Comparison of ENCODE assay signal across 9 cellular contexts in genomic region chr12:93184664-93185368, GRCh38.
DNase-seq lines count a peak whose midpoint lies in the region; ATAC-seq and TF ChIP-seq lines count a peak whose summit lies in the region.
"Had no signal": no experiment of that assay in that cellular context is flagged by ENCODE, and none has a peak within 500 bp of the region (broad histone marks: within the 10 kb centered on the region; RNA-seq: fewer than 3 reads in every experiment).

No MANE protein-coding gene starts in this region.

- POLR2A ChIA-PET in IMR-90 (lab: Charles Lee; ENCODE audit: unreplicated experiment) = no interaction called here

- H4K91ac ChIP-seq in IMR-90 (ENCODE audit: insufficient read depth, low read depth, low read length) = no peak overlapping the region; the same call in 1 of the 2 replicates

- H4K20me1 ChIP-seq in IMR-90 (ENCODE audit: insufficient read depth, low read length) (no peaks in the 10 kb centered on the region), osteoblast (ENCODE audit: insufficient read depth, low read length) (no peaks in the 10 kb centered on the region)

- H3K9me1 ChIP-seq in IMR-90 (ENCODE audit: insufficient read depth, low read length) = peaks cover 2% of the 10 kb centered on the region

- in situ Hi-C loops in IMR-90 (cut with MboI; ENCODE audit: low sequenced_read_pairs) = no loop called here

- H3K27ac ChIP-seq in IMR-90 (ENCODE audit: insufficient read depth, low read length) = no peak overlapping the region
- H3K27ac ChIP-seq in osteoblast (ENCODE audit: low read depth, low read length) = no peak overlapping the region

- peaks cover 0 to 2% (median 0%) of the 10 kb centered on the region in 7 donors for H3K9me3 Mint-ChIP-seq in CD14-positive monocyte

- no peaks in the 10 kb centered on the region for H3K79me1 ChIP-seq in IMR-90 (ENCODE audit: low read depth in 1 of 2, low read length in 2 of 2)

- H3K18ac ChIP-seq in IMR-90 (ENCODE audit: low read depth, low read length) = peak overlapping the region; percentile 69; the same call in 1 of the 2 replicates

- no CpG with 5 or more reads among the region's 3 CpGs for WGBS in IMR-90 (ENCODE audit: extremely low coverage in 2 of 2, insufficient read length in 1 of 2), 2 experiments

- H3K27me3 ChIP-seq in IMR-90 (ENCODE audit: control insufficient read depth, insufficient read depth, low read length) = no peaks in the 10 kb centered on the region
- no peaks in the 10 kb centered on the region for H3K27me3 ChIP-seq in osteoblast (ENCODE audit: insufficient read depth, low read length)

- H2AFZ ChIP-seq in IMR-90 (replicated peaks; ENCODE audit: low read length, poor library complexity) (peak overlapping the region; percentile 82), osteoblast (ENCODE audit: low read length) (peak overlapping the region; percentile 88)

- TF ChIP-seq CTCF in CD14-positive monocyte (IDR thresholded peaks at IDR 0.05) (no peak), IMR-90 (conservative IDR thresholded peaks at IDR 0.05; ENCODE audit: low read depth, low read length) (no peak), osteoblast (IDR thresholded peaks at IDR 0.05; ENCODE audit: extremely low read depth, low read depth, low read length) (no peak)

- peak overlapping the region; percentile 10; the same call in 1 of the 2 replicates for H3K4ac ChIP-seq in IMR-90 (ENCODE audit: low read depth, low read length)

- H2BK15ac ChIP-seq in IMR-90 (ENCODE audit: low read depth, low read length) = peak overlapping the region; percentile 84; the same call in 2 of the 3 replicates

- TF ChIP-seq POLR2A in IMR-90 (IDR thresholded peaks at IDR 0.05; ENCODE audit: low read depth, low read length) = no peak

- peak overlapping the region; percentile 92 to 97 (median 93) for H3K27ac Mint-ChIP-seq in CD14-positive monocyte

- no TSS peak for BruUV-seq in IMR-90 (replicated peaks; lab: Mats Ljungman, UMichigan)

- peaks cover 0 to 2% of the 10 kb centered on the region in 2 donors for H3K36me3 Mint-ChIP-seq in CD14-positive monocyte

- H3K9me3 ChIP-seq in IMR-90 (ENCODE audit: control insufficient read depth, insufficient read depth, low read length) (no peaks in the 10 kb centered on the region), osteoblast (ENCODE audit: low read depth, low read length) (no peaks in the 10 kb centered on the region)

- H3K4me3 Mint-ChIP-seq in CD14-positive monocyte = peak overlapping the region in 1 of 2 donors; percentile 77

- peak overlapping the region; percentile 56; the same call in 1 of the 2 replicates for H2BK120ac ChIP-seq in IMR-90 (ENCODE audit: low read depth, low read length)

- peak overlapping the region; percentile 23; the same call in 1 of the 2 replicates for H3K14ac ChIP-seq in IMR-90 (replicated peaks; ENCODE audit: low read depth, low read length)

- peaks cover 0 to 1% (median 0%) of the 10 kb centered on the region in 3 donors for H3K27me3 Mint-ChIP-seq in CD14-positive monocyte (ENCODE audit: low read depth in 3 of 3)

- H2AK5ac ChIP-seq in IMR-90 (ENCODE audit: low read depth, low read length) = peak overlapping the region; percentile 10; the same call in 1 of the 2 replicates

- H3K4me1 ChIP-seq in IMR-90 (ENCODE audit: control insufficient read depth, insufficient read depth, low read length) = peaks cover 12% of the 10 kb centered on the region
- H3K4me1 ChIP-seq in osteoblast (ENCODE audit: insufficient read depth, low read length) = peaks cover 10% of the 10 kb centered on the region

- peak overlapping the region; percentile 44; the same call in 1 of the 2 replicates for H2BK20ac ChIP-seq in IMR-90 (ENCODE audit: low read depth, low read length)

- intact Hi-C loops in CD14-positive monocyte (cut with micrococcal nuclease) (loop anchor here (5.0 to 10.0 kb wide), 3 partner anchors 43 to 90 kb away; no protein-coding TSS in a partner anchor), IMR-90 (cut with micrococcal nuclease) (no loop called here)

- peaks cover 45% of the 10 kb centered on the region for H3K4me1 Mint-ChIP-seq in CD14-positive monocyte

- H3K4me3 ChIP-seq in IMR-90 (ENCODE audit: insufficient read depth, low read depth, low read length) = no peak overlapping the region
- no peak overlapping the region for H3K4me3 ChIP-seq in osteoblast (ENCODE audit: insufficient read depth, low read length)

- no peaks in the 10 kb centered on the region for H3K36me3 ChIP-seq in IMR-90 (ENCODE audit: control insufficient read depth, insufficient read depth, low read length)
- H3K36me3 ChIP-seq in osteoblast (ENCODE audit: insufficient read depth, low read length) = no peaks in the 10 kb centered on the region

- 0 out of 2 replicates have a peak, but pooled peaks have one; percentile 17 for ATAC-seq in IMR-90 (ENCODE audit: low read depth)
- ATAC-seq in HG02884 (IDR thresholded peaks at IDR 0.05; ENCODE audit: unreplicated experiment) = no peak
- ATAC-seq in GM21825 (IDR thresholded peaks at IDR 0.05; ENCODE audit: unreplicated experiment) = no peak

- H4K5ac ChIP-seq in IMR-90 (ENCODE audit: low read depth, low read length) = peak overlapping the region; percentile 91

- H4K8ac ChIP-seq in IMR-90 (ENCODE audit: low read depth in 2 of 2, low read length in 2 of 2) = peak overlapping the region; percentile 70 to 77; a peak in 3 of 4 replicates

- H2BK5ac ChIP-seq in IMR-90 (ENCODE audit: low read depth, low read length, poor library complexity, severe bottlenecking) = peak overlapping the region; percentile 78

- no peak overlapping the region for H3K9ac ChIP-seq in IMR-90 (ENCODE audit: low read depth, low read length)

- H3K79me2 ChIP-seq in osteoblast (ENCODE audit: insufficient read depth, low read length) = no peaks in the 10 kb centered on the region

- CTCF ChIA-PET in IMR-90 (lab: Yijun Ruan, JAX) = interaction anchor here (1.4 kb wide), 1 partner anchor 8 kb away, joined by 4 read pairs; no protein-coding TSS in a partner anchor

- no peak overlapping the region for H2AK9ac ChIP-seq in IMR-90 (replicated peaks; ENCODE audit: low read depth, low read length, poor library complexity)

- TF ChIP-seq RAD21 in IMR-90 (IDR thresholded peaks at IDR 0.05; ENCODE audit: low read length) = no peak

- DNase-seq in CD14-positive monocyte (ENCODE audit: low spot score) = no peak
- DNase-seq in IMR-90 = no peak
- DNase-seq in dermis microvascular lymphatic vessel endothelial cell (ENCODE audit: low read depth in 2 of 2) = peak; percentile 45 to 60
- no peak for DNase-seq in osteoblast (ENCODE audit: insufficient read length, low spot score, missing footprints)
- no peak for DNase-seq in NCI-H187 treated with DMSO at 0.1 percent for 48 hours (lab: John Stamatoyannopoulos, UW)
- DNase-seq in mucosa of gallbladder (ENCODE audit: low spot score) = no peak
- DNase-seq: NCI-H2227 treated with DMSO at 0.1 percent for 48 hours had no signal

- dilution Hi-C loops in IMR-90 (cut with HindIII; ENCODE audit: low sequenced_read_pairs, unreplicated experiment) = no loop called here

- no peak overlapping the region for H3K56ac ChIP-seq in IMR-90 (ENCODE audit: extremely low read depth, insufficient read depth, low read length)

- H3K4me2 ChIP-seq in IMR-90 (ENCODE audit: low read depth, low read length) = no peak overlapping the region
- no peak overlapping the region for H3K4me2 ChIP-seq in osteoblast (ENCODE audit: insufficient read depth, low read length)

- H3K23ac ChIP-seq in IMR-90 (ENCODE audit: low read depth, low read length) = no peak overlapping the region

TF ChIP-seq in IMR-90, 13 proteins besides CTCF, POLR2A, EP300 and RAD21:
- no peak for TF ChIP-seq USF2 (IDR thresholded peaks at IDR 0.05; ENCODE audit: low read depth, low read length)
- no peak for TF ChIP-seq MAFK (IDR thresholded peaks at IDR 0.05; ENCODE audit: low read depth, low read length)
- no peak for TF ChIP-seq MXI1 (IDR thresholded peaks at IDR 0.05; ENCODE audit: borderline replicate concordance, low read depth, low read length)
- TF ChIP-seq RCOR1 (IDR thresholded peaks at IDR 0.05; ENCODE audit: insufficient replicate concordance, low read length) = no peak
- TF ChIP-seq NFE2L2 (IDR thresholded peaks at IDR 0.05; ENCODE audit: low read depth, low read length) = no peak
- no peak for TF ChIP-seq MAZ (IDR thresholded peaks at IDR 0.05; ENCODE audit: borderline replicate concordance, low read depth, low read length)
- TF ChIP-seq FOS (IDR thresholded peaks at IDR 0.05; ENCODE audit: low read depth, low read length) = no peak
- TF ChIP-seq RFX5 (IDR thresholded peaks at IDR 0.05; ENCODE audit: low read depth, low read length) = no peak
- no peak for TF ChIP-seq ELK1 (IDR thresholded peaks at IDR 0.05; ENCODE audit: borderline replicate concordance, low read depth, low read length)
- TF ChIP-seq SMC3 (IDR thresholded peaks at IDR 0.05; ENCODE audit: low read depth, low read length) = no peak
- no peak for TF ChIP-seq CEBPB (IDR thresholded peaks at IDR 0.05; ENCODE audit: low read depth, low read length)
- no peak for TF ChIP-seq BHLHE40 (IDR thresholded peaks at IDR 0.05; ENCODE audit: low read depth, low read length)
- TF ChIP-seq CHD1 (IDR thresholded peaks at IDR 0.05; ENCODE audit: low read depth, low read length) = no peak

Comparison
In these comparisons a context has a peak if more than half of its experiments do, and no peak if none do; other contexts are left out.
1. DNase-seq: peak in dermis microvascular lymphatic vessel endothelial cell (2 of 2); none in CD14-positive monocyte (single experiment), IMR-90 (single experiment), osteoblast (single experiment), NCI-H187 treated with DMSO at 0.1 percent for 48 hours (single experiment) and mucosa of gallbladder (single experiment).